8 cellular contexts compared by ENCODE assay signal in genomic region chr1:156725683-156726280, GRCh38.
DNase-seq lines count a peak whose midpoint lies in the region; ATAC-seq and TF ChIP-seq lines count a peak whose summit lies in the region.

No MANE protein-coding gene starts in this region.

- TF ChIP-seq CTCF in GM10266 (IDR thresholded peaks at IDR 0.05; ENCODE audit: control insufficient read depth, insufficient read depth, low read depth, missing control alignments), result peak; percentile 93

- ATAC-seq in HG03439 (IDR thresholded peaks at IDR 0.05; ENCODE audit: unreplicated experiment) (peak; percentile 34), HG02884 (IDR thresholded peaks at IDR 0.05; ENCODE audit: unreplicated experiment) (no peak)

- peak; percentile 85 for DNase-seq in GM10266 (ENCODE audit: extremely low spot score)
- peak; percentile 84 for DNase-seq in NCI-H748 treated with DMSO at 0.1 percent for 48 hours (lab: John Stamatoyannopoulos, UW)
- peak; percentile 71 to 73 for DNase-seq in activated CD4-positive, alpha-beta T cell treated with anti-CD3 and anti-CD28 coated beads, Interleukin-2, amount 50 U/mL, for 4 hours
- DNase-seq in effector CD4-positive, alpha-beta T cell, result peak; percentile 78
- peak; percentile 94 for DNase-seq in medulla oblongata (ENCODE audit: extremely low spot score)
- DNase-seq in stimulated activated CD4-positive, alpha-beta T cell treated with anti-CD3 and anti-CD28 coated beads, Interleukin-4, amount 100 ng/mL, for 4 hours, result peak; percentile 64 to 75
